ENCODE assay signal across 1 cellular context in genomic region chr9:14532716-14533115, GRCh38.
TF ChIP-seq lines count a peak whose summit lies in the region.

No MANE protein-coding gene starts in this region.

TF ChIP-seq in WTC11, 78 proteins besides CTCF, POLR2A, EP300 and RAD21 (continued from another document):
- TF ChIP-seq GABPB1 (CRISPR knock-in tag; IDR thresholded peaks at IDR 0.05) (no peak), ZNF263 (CRISPR knock-in tag; IDR thresholded peaks at IDR 0.05; ENCODE audit: low read depth) (no peak), AFF4 (CRISPR knock-in tag; IDR thresholded peaks at IDR 0.05; ENCODE audit: borderline replicate concordance) (no peak), IRF2 (CRISPR knock-in tag; IDR thresholded peaks at IDR 0.05; ENCODE audit: borderline replicate concordance, low read depth) (no peak), ATF6 (CRISPR knock-in tag; IDR thresholded peaks at IDR 0.05) (no peak), ELF4 (CRISPR knock-in tag; IDR thresholded peaks at IDR 0.05; ENCODE audit: low read depth) (no peak), E2F5 (CRISPR knock-in tag; IDR thresholded peaks at IDR 0.05) (no peak), IRF1 (CRISPR knock-in tag; IDR thresholded peaks at IDR 0.05) (no peak), FOXP1 (CRISPR knock-in tag; IDR thresholded peaks at IDR 0.05; ENCODE audit: borderline replicate concordance) (no peak), ATF1 (CRISPR knock-in tag; IDR thresholded peaks at IDR 0.05) (no peak)
